35 cellular contexts compared by ENCODE assay signal in genomic region chr16:49645263-49645662, GRCh38.
DNase-seq lines count a peak whose midpoint lies in the region; ATAC-seq, FAIRE-seq and TF ChIP-seq lines count a peak whose summit lies in the region.
"Had no signal": no experiment of that assay in that cellular context is flagged by ENCODE, and none has a peak within 500 bp of the region (broad histone marks: within the 10 kb centered on the region; RNA-seq: fewer than 3 reads in every experiment).

No MANE protein-coding gene starts in this region.

- no peak overlapping the region for H3K18ac ChIP-seq in mesenchymal stem cell (ENCODE audit: low read depth in 1 of 2, low read length in 2 of 2)

- no peak for TF ChIP-seq EP300 in K562 (IDR thresholded peaks at IDR 0.05; ENCODE audit: low read length)

- H3K4me3 ChIP-seq in ACC112 (ENCODE audit: low read depth, low read length): no peak overlapping the region
- H3K4me3 ChIP-seq in K562: no peak overlapping the region
- no peak overlapping the region for H3K4me3 ChIP-seq in mesenchymal stem cell (ENCODE audit: insufficient read depth in 1 of 2, low read depth in 1 of 2, low read length in 2 of 2)
- no peak overlapping the region for H3K4me3 ChIP-seq in osteoblast (ENCODE audit: insufficient read depth, low read length)
- H3K4me3 ChIP-seq in Peyer's patch: no peak overlapping the region
- H3K4me3 ChIP-seq: A549; BLaER1; BLaER1 treated with 17β-estradiol and CSF1 and Interleukin-3, amounts not matched to agents 10 nM and 100 nM had no signal

- H3K14ac ChIP-seq in mesenchymal stem cell (ENCODE audit: low read length in 2 of 2): no peak overlapping the region

- H3K9me1 ChIP-seq in K562 (ENCODE audit: control insufficient read depth, insufficient read depth, low read length): no peaks in the 10 kb centered on the region

- no peak overlapping the region for H4K91ac ChIP-seq in mesenchymal stem cell (ENCODE audit: low read length)

- peaks cover 47% of the 10 kb centered on the region for H3K4me1 ChIP-seq in ACC112 (ENCODE audit: control insufficient read depth, insufficient read depth, low read length, unreplicated experiment)
- H3K4me1 ChIP-seq in K562 (replicated peaks in 1 of 2; ENCODE audit: control insufficient read depth in 2 of 2, insufficient read depth in 2 of 2, low read length in 2 of 2): no peaks in the 10 kb centered on the region
- H3K4me1 ChIP-seq in mesenchymal stem cell (ENCODE audit: control insufficient read depth, insufficient read depth, low read depth, low read length): peaks cover 29% of the 10 kb centered on the region
- H3K4me1 ChIP-seq in osteoblast (ENCODE audit: insufficient read depth, low read length): peaks cover 54% of the 10 kb centered on the region
- peaks cover 0 to 6% (median 0%) of the 10 kb centered on the region in 4 donors for H3K4me1 ChIP-seq in Peyer's patch
- H3K4me1 ChIP-seq: A549, Caco-2 had no signal

- no peak overlapping the region for H4K8ac ChIP-seq in mesenchymal stem cell (ENCODE audit: low read length)

- H3K9me3 ChIP-seq in K562 (replicated peaks; ENCODE audit: control insufficient read depth, insufficient read depth, low read depth, low read length): peaks cover 4% of the 10 kb centered on the region; the same call in 1 of the 2 replicates
- peaks cover 23% of the 10 kb centered on the region for H3K9me3 ChIP-seq in mesenchymal stem cell (ENCODE audit: control insufficient read depth, low read length)
- H3K9me3 ChIP-seq in osteoblast (ENCODE audit: low read depth, low read length): peaks cover 12% of the 10 kb centered on the region
- peaks cover 0 to 12% (median 2%) of the 10 kb centered on the region in 4 donors for H3K9me3 ChIP-seq in Peyer's patch
- H3K9me3 ChIP-seq: BE2C had no signal

- no peak overlapping the region for H3K9ac ChIP-seq in K562 (ENCODE audit: insufficient read depth in 1 of 2, low read depth in 2 of 2, low read length in 2 of 2)
- no peak overlapping the region for H3K9ac ChIP-seq in mesenchymal stem cell (ENCODE audit: low read length)
- H3K9ac ChIP-seq: BLaER1; BLaER1 treated with 17β-estradiol and CSF1 and Interleukin-3, amounts not matched to agents 10 nM and 100 nM had no signal

- no peak overlapping the region for H3K4ac ChIP-seq in mesenchymal stem cell (ENCODE audit: low read depth in 1 of 2, low read length in 2 of 2)

- H3K27ac ChIP-seq in ACC112 (ENCODE audit: low read depth, low read length): peak overlapping the region; percentile 94
- H3K27ac ChIP-seq in K562 (ENCODE audit: extremely low read depth, low read depth, low read length): no peak overlapping the region
- H3K27ac ChIP-seq in mesenchymal stem cell (ENCODE audit: low read length, poor library complexity, severe bottlenecking): no peak overlapping the region
- H3K27ac ChIP-seq in osteoblast (ENCODE audit: low read depth, low read length): peak overlapping the region; percentile 89
- H3K27ac ChIP-seq in Peyer's patch: no peak overlapping the region
- H3K27ac ChIP-seq: 22Rv1; A549; BLaER1; BLaER1 treated with 17β-estradiol and CSF1 and Interleukin-3, amounts not matched to agents 10 nM and 100 nM; C4-2B had no signal

- H3K79me2 ChIP-seq in ACC112 (ENCODE audit: control insufficient read depth, insufficient read depth, low read length, unreplicated experiment): no peaks in the 10 kb centered on the region
- no peaks in the 10 kb centered on the region for H3K79me2 ChIP-seq in K562 (ENCODE audit: control insufficient read depth, insufficient read depth, low read length)
- no peaks in the 10 kb centered on the region for H3K79me2 ChIP-seq in osteoblast (ENCODE audit: insufficient read depth, low read length)

- H4K20me1 ChIP-seq in K562 (replicated peaks; ENCODE audit: control insufficient read depth, insufficient read depth, low read length): no peaks in the 10 kb centered on the region
- no peaks in the 10 kb centered on the region for H4K20me1 ChIP-seq in osteoblast (ENCODE audit: insufficient read depth, low read length)
- H4K20me1 ChIP-seq: BLaER1 had no signal

- DNase-seq in K562 (ENCODE audit: extremely low read depth in 1 of 4, low spot score in 3 of 4) (no peak), mesenchymal stem cell (no peak), osteoblast (ENCODE audit: insufficient read length, low spot score, missing footprints) (no peak), Peyer's patch (no peak), HuH-7.5 (ENCODE audit: low spot score) (no peak)
- DNase-seq: 8988T; ACHN; AML-193; BE2C; C1 segment of cervical spinal cord; Caco-2; Calu3; CD4-positive, alpha-beta memory T cell; CD4-positive, alpha-beta T cell; CD4-positive, CD25-positive, alpha-beta regulatory T cell; CD8-positive, alpha-beta memory T cell; CD8-positive, alpha-beta T cell; COR-L47; DMS 273 treated with DMSO at 0.1 percent for 48 hours; DMS153; DMS53; DMS79; DMS79 treated with DMSO at 0.1 percent for 48 hours; DND-41; EL had no signal

- ATAC-seq in K562 (no peak), GM21367 (IDR thresholded peaks at IDR 0.05; ENCODE audit: unreplicated experiment) (no peak), GM19324 (IDR thresholded peaks at IDR 0.05; ENCODE audit: low FRiP score, unreplicated experiment) (no peak)
- ATAC-seq: A549; CD8-positive, alpha-beta T cell had no signal

- CTCF ChIA-PET in K562 (lab: Yijun Ruan, JAX; ENCODE audit: low intra/inter-chr PET ratio): no interaction called here

- intact Hi-C loops in K562 (cut with micrococcal nuclease): no loop called here

- no peak overlapping the region for H2AFZ ChIP-seq in ACC112 (ENCODE audit: low read length, unreplicated experiment)
- no peak overlapping the region for H2AFZ ChIP-seq in K562 (ENCODE audit: low read depth, low read length)
- H2AFZ ChIP-seq in mesenchymal stem cell (ENCODE audit: low read depth, low read length): no peak overlapping the region
- H2AFZ ChIP-seq in osteoblast (ENCODE audit: low read length): no peak overlapping the region

- no peak for FAIRE-seq in K562 (lab: Jason Lieb, UNC)
- FAIRE-seq: A204.1, A549, D721Med had no signal

- H3K27me3 ChIP-seq in ACC112 (ENCODE audit: insufficient read depth, low read length) (no peaks in the 10 kb centered on the region), K562 (ENCODE audit: control insufficient read depth in 2 of 2, insufficient read depth in 2 of 2, low read length in 2 of 2) (peaks cover 0 to 17% of the 10 kb centered on the region in 2 experiments; a peak in 3 of 5 replicates), mesenchymal stem cell (ENCODE audit: control insufficient read depth in 1 of 2, insufficient read depth in 1 of 2, low read length in 2 of 2) (no peaks in the 10 kb centered on the region), osteoblast (ENCODE audit: insufficient read depth, low read length) (no peaks in the 10 kb centered on the region), Peyer's patch (no peaks in the 10 kb centered on the region)
- H3K27me3 ChIP-seq: BE2C, BLaER1 had no signal

- in situ Hi-C loops in K562 (cut with MboI): no loop called here

- H3K36me3 ChIP-seq in ACC112 (ENCODE audit: insufficient read depth, low read length) (0 out of 2 replicates have a peak, but pooled peaks cover 9% of the 10 kb centered on the region), K562 (ENCODE audit: control insufficient read depth, insufficient read depth, low read length) (no peaks in the 10 kb centered on the region), mesenchymal stem cell (ENCODE audit: control insufficient read depth in 1 of 2, insufficient read depth in 2 of 2, low read depth in 1 of 2, low read length in 2 of 2) (no peaks in the 10 kb centered on the region), osteoblast (ENCODE audit: insufficient read depth, low read length) (no peaks in the 10 kb centered on the region), Peyer's patch (no peaks in the 10 kb centered on the region)
- H3K36me3 ChIP-seq: BE2C had no signal

- H2AK5ac ChIP-seq in mesenchymal stem cell (ENCODE audit: low read length, severe bottlenecking): peak overlapping the region; percentile 46

- no peak overlapping the region for H3K4me2 ChIP-seq in K562 (ENCODE audit: insufficient read depth, low read length)
- no peak overlapping the region for H3K4me2 ChIP-seq in mesenchymal stem cell (ENCODE audit: low read length, poor library complexity, severe bottlenecking)
- no peak overlapping the region for H3K4me2 ChIP-seq in osteoblast (ENCODE audit: insufficient read depth, low read length)
- H3K4me2 ChIP-seq: A549; BLaER1; BLaER1 treated with 17β-estradiol and CSF1 and Interleukin-3, amounts not matched to agents 10 nM and 100 nM had no signal

- H2BK12ac ChIP-seq in mesenchymal stem cell (ENCODE audit: low read length in 2 of 2): no peak overlapping the region

- BruUV-seq in K562 (replicated peaks; lab: Mats Ljungman, UMichigan): no TSS peak

- POLR2A ChIA-PET in K562 (lab: Yijun Ruan, JAX): no interaction called here

- TF ChIP-seq POLR2A in K562 (conservative IDR thresholded peaks at IDR 0.05) (no peak), Peyer's patch (IDR thresholded peaks at IDR 0.05) (no peak)

- no peak for TF ChIP-seq RAD21 in K562 (CRISPR knock-in tag; conservative IDR thresholded peaks at IDR 0.05 in 1 of 2, IDR thresholded peaks at IDR 0.05 in 1 of 2)

- WGBS in K562 (ENCODE audit: insufficient coverage, low coverage, missing lambda C conversion rate): 8% methylated on average over 1 of the region's 1 CpG
- no CpG with 5 or more reads among the region's 1 CpG for whole genome bisulfite sequencing in mesenchymal stem cell

- no peak overlapping the region for H2BK5ac ChIP-seq in mesenchymal stem cell (ENCODE audit: low read depth, low read length, poor library complexity, severe bottlenecking)

- no peak overlapping the region for H3K23ac ChIP-seq in mesenchymal stem cell (ENCODE audit: low read length in 2 of 2)

- H2BK120ac ChIP-seq in mesenchymal stem cell (ENCODE audit: low read depth, low read length): no peak overlapping the region

- TF ChIP-seq CTCF in K562 (IDR thresholded peaks at IDR 0.05 in 2 of 3, conservative IDR thresholded peaks at IDR 0.05 in 1 of 3; ENCODE audit: insufficient read depth in 2 of 3, low read depth in 1 of 3, low read length in 3 of 3) (no peak), osteoblast (IDR thresholded peaks at IDR 0.05; ENCODE audit: extremely low read depth, low read depth, low read length) (no peak), Peyer's patch (IDR thresholded peaks at IDR 0.05) (no peak)

- H2BK15ac ChIP-seq in mesenchymal stem cell (ENCODE audit: low read depth, poor library complexity, severe bottlenecking): no peak overlapping the region

- H3K79me1 ChIP-seq in mesenchymal stem cell (replicated peaks; ENCODE audit: low read length, poor library complexity, severe bottlenecking): no peaks in the 10 kb centered on the region

TF ChIP-seq in K562, 482 proteins besides CTCF, POLR2A, EP300 and RAD21:
- TF ChIP-seq HNRNPH1 (optimal IDR thresholded peaks at IDR 0.05; ENCODE audit: low read depth, low read length): no peak
- peak; percentile 73 for TF ChIP-seq ZNF23 (CRISPR knock-in tag; IDR thresholded peaks at IDR 0.05)
- peak; percentile 84 for TF ChIP-seq ZBTB17 (CRISPR knock-in tag; IDR thresholded peaks at IDR 0.05)

Comparison
In these comparisons a context has a peak if more than half of its experiments do, and no peak if none do; other contexts are left out.
1. H3K27ac ChIP-seq: peak in ACC112 (single experiment) and osteoblast (single experiment); none in K562 (single experiment), mesenchymal stem cell (single experiment) and Peyer's patch (0 of 4).